In genomic region chr16:3328643-3329042, GRCh38 we compare ENCODE assay signal across 17 cellular contexts. TPM values are rescaled to one million over a fixed set of nuclear protein-coding genes. Genes with fewer than 3 reads are reported as not detected.
A peak's percentile ranks its signal among the peaks of the same experiment; 100 is the strongest.
DNase-seq lines count a peak whose midpoint lies in the region; ATAC-seq and TF ChIP-seq lines count a peak whose summit lies in the region.
"Had no signal": no experiment of that assay in that cellular context is flagged by ENCODE, and none has a peak within 500 bp of the region (broad histone marks: within the 10 kb centered on the region; RNA-seq: fewer than 3 reads in every experiment).

No MANE protein-coding gene starts in this region.

- peaks cover 14% of the 10 kb centered on the region for H3K4me1 Mint-ChIP-seq in Caco-2 (ENCODE audit: low read depth, unreplicated experiment)
- H3K4me1 Mint-ChIP-seq: CD14-positive monocyte; CD8-positive, alpha-beta memory T cell had no signal

- H3K4me3 Mint-ChIP-seq in Caco-2 (ENCODE audit: unreplicated experiment): no peak overlapping the region
- H3K4me3 Mint-ChIP-seq: CD14-positive monocyte; CD8-positive, alpha-beta memory T cell had no signal

- peak overlapping the region; percentile 49 for H2AFZ ChIP-seq in OCI-LY7 (ENCODE audit: low read length)

- H3K9me3 Mint-ChIP-seq in Caco-2 (ENCODE audit: unreplicated experiment): no peaks in the 10 kb centered on the region

- CTCF ChIA-PET in Caco-2 (lab: Charles Lee) (no interaction called here), OCI-LY7 (lab: Charles Lee; ENCODE audit: unreplicated experiment) (no interaction called here)

- no peaks in the 10 kb centered on the region for H3K27me3 ChIP-seq in Caco-2 (replicated peaks; ENCODE audit: control insufficient read depth, insufficient read depth, low read length)
- no peaks in the 10 kb centered on the region for H3K27me3 ChIP-seq in right lobe of liver
- H3K27me3 ChIP-seq in heart right ventricle: no peaks in the 10 kb centered on the region
- no peaks in the 10 kb centered on the region for H3K27me3 ChIP-seq in prostate gland (replicated peaks; ENCODE audit: insufficient read depth)

- H3K79me2 ChIP-seq in OCI-LY7 (ENCODE audit: insufficient read depth, low read depth, low read length): no peaks in the 10 kb centered on the region

- peak; percentile 32 for ATAC-seq in esophagus mucosa
- ATAC-seq in right lobe of liver: peak; percentile 41 to 91 (median 73)
- no peak for ATAC-seq in heart right ventricle
- no peak for ATAC-seq in GM18907 (IDR thresholded peaks at IDR 0.05; ENCODE audit: unreplicated experiment)

- TF ChIP-seq CTCF in Caco-2 (IDR thresholded peaks at IDR 0.05; ENCODE audit: insufficient read depth in 1 of 2, low read depth in 1 of 2, low read length in 1 of 2, severe bottlenecking in 1 of 2, unreplicated experiment in 1 of 2): no peak
- TF ChIP-seq CTCF in OCI-LY7 (conservative IDR thresholded peaks at IDR 0.05; ENCODE audit: low read length): no peak
- no peak for TF ChIP-seq CTCF in right lobe of liver (IDR thresholded peaks at IDR 0.05)
- no peak for TF ChIP-seq CTCF in heart right ventricle (IDR thresholded peaks at IDR 0.05)
- TF ChIP-seq CTCF in prostate gland (IDR thresholded peaks at IDR 0.05): no peak

- POLR2A ChIA-PET in Caco-2 (lab: Charles Lee) (no interaction called here), OCI-LY7 (lab: Charles Lee) (interaction anchor here (0.8 kb wide), 1 partner anchor 55 kb away, joined by 3 read pairs; no protein-coding TSS in a partner anchor)

- H3K36me3 Mint-ChIP-seq in Caco-2 (ENCODE audit: insufficient read depth, unreplicated experiment): no peaks in the 10 kb centered on the region
- H3K36me3 Mint-ChIP-seq: CD14-positive monocyte had no signal

- DNase-seq in Caco-2: peak; percentile 17 to 38
- no peak for DNase-seq in OCI-LY7 (ENCODE audit: low spot score)
- DNase-seq in right lobe of liver: peak in 2 of 3 donors; percentile 49 to 65
- no peak for DNase-seq in heart right ventricle
- DNase-seq in prostate gland (ENCODE audit: low spot score): no peak
- DNase-seq in activated gamma-delta T cell (lab: John Stamatoyannopoulos, UW): no peak
- DNase-seq: CD8-positive, alpha-beta memory T cell; DMS53; GF-D8; HCEC 1CT had no signal

- no peak overlapping the region for H3K4me3 ChIP-seq in Caco-2 (ENCODE audit: low read depth, low read length)
- no peak overlapping the region for H3K4me3 ChIP-seq in OCI-LY7 (ENCODE audit: low read depth, low read length, poor library complexity, severe bottlenecking)
- H3K4me3 ChIP-seq in right lobe of liver: no peak overlapping the region
- no peak overlapping the region for H3K4me3 ChIP-seq in heart right ventricle
- H3K4me3 ChIP-seq in prostate gland: no peak overlapping the region

- H3K9me3 ChIP-seq in Caco-2 (no peaks in the 10 kb centered on the region), OCI-LY7 (ENCODE audit: low read length) (no peaks in the 10 kb centered on the region), right lobe of liver (peaks cover 0 to 6% (median 0%) of the 10 kb centered on the region in 4 donors), heart right ventricle (peaks cover 0 to 68% (median 3%) of the 10 kb centered on the region in 11 donors), prostate gland (no peaks in the 10 kb centered on the region)

- H3K27me3 Mint-ChIP-seq in Caco-2 (ENCODE audit: insufficient read depth, unreplicated experiment): no peaks in the 10 kb centered on the region
- H3K27me3 Mint-ChIP-seq: CD8-positive, alpha-beta memory T cell had no signal

- H3K27ac ChIP-seq in OCI-LY7 (ENCODE audit: low read depth, low read length, poor library complexity, severe bottlenecking) (no peak overlapping the region), right lobe of liver (no peak overlapping the region), heart right ventricle (no peak overlapping the region), prostate gland (no peak overlapping the region)
- H3K27ac ChIP-seq: 22Rv1 had no signal

- 33% methylated on average over 2 of the region's 2 CpGs for WGBS in right lobe of liver (ENCODE audit: insufficient coverage, low coverage, low lambda C conversion rate, missing lambda C conversion rate)
- 50 to 65% methylated on average over 2 of the region's 2 CpGs for WGBS in heart right ventricle, 2 donors
- 59% methylated on average over 2 of the region's 2 CpGs for WGBS in prostate gland

- no peaks in the 10 kb centered on the region for H3K9me2 ChIP-seq in OCI-LY7 (ENCODE audit: insufficient read depth, low read length)

- no peak overlapping the region for H3K4me2 ChIP-seq in OCI-LY7 (ENCODE audit: low read length)

- H3K27ac Mint-ChIP-seq in Caco-2 (ENCODE audit: unreplicated experiment): no peak overlapping the region
- H3K27ac Mint-ChIP-seq: CD14-positive monocyte; CD8-positive, alpha-beta memory T cell had no signal

- H3K36me3 ChIP-seq in Caco-2 (ENCODE audit: control insufficient read depth, insufficient read depth, low read length): no peaks in the 10 kb centered on the region
- H3K36me3 ChIP-seq in OCI-LY7 (ENCODE audit: insufficient read depth, low read length): no peaks in the 10 kb centered on the region
- no peaks in the 10 kb centered on the region for H3K36me3 ChIP-seq in right lobe of liver
- no peaks in the 10 kb centered on the region for H3K36me3 ChIP-seq in heart right ventricle
- H3K36me3 ChIP-seq in prostate gland: no peaks in the 10 kb centered on the region

- peaks cover 11% of the 10 kb centered on the region for H3K4me1 ChIP-seq in Caco-2
- peaks cover 26% of the 10 kb centered on the region for H3K4me1 ChIP-seq in OCI-LY7 (ENCODE audit: insufficient read depth, low read length, poor library complexity, severe bottlenecking)
- peaks cover 0 to 4% (median 0%) of the 10 kb centered on the region in 4 donors for H3K4me1 ChIP-seq in right lobe of liver
- no peaks in the 10 kb centered on the region for H3K4me1 ChIP-seq in heart right ventricle
- H3K4me1 ChIP-seq in prostate gland (replicated peaks): no peaks in the 10 kb centered on the region

- intact Hi-C loops in Caco-2 (cut with micrococcal nuclease; ENCODE audit: unreplicated experiment) (no loop called here), OCI-LY7 (cut with micrococcal nuclease; ENCODE audit: unreplicated experiment) (no loop called here), right lobe of liver (cut with DNase I) (no loop called here), heart right ventricle (cut with DNase I) (no loop called here), prostate gland (cut with DNase I) (no loop called here)

- H4K20me1 ChIP-seq in OCI-LY7 (ENCODE audit: insufficient read depth, low read length): no peaks in the 10 kb centered on the region

- TF ChIP-seq POLR2A in right lobe of liver (IDR thresholded peaks at IDR 0.05) (no peak), prostate gland (IDR thresholded peaks at IDR 0.05) (no peak)

- BruUV-seq in Caco-2 (replicated peaks; lab: Mats Ljungman, UMichigan) (no TSS peak), OCI-LY7 (replicated peaks; lab: Mats Ljungman, UMichigan) (no TSS peak)

RNA-seq across cellular contexts. Expression of gene ZNF75A, which starts 23.3 kb away (rescaled TPM):
- 28.4 and 29.1 TPM in 2 replicates for total RNA-seq in Caco-2 (2022)
- 1.4 and 2.6 TPM in 2 replicates for total RNA-seq in OCI-LY7 (2014; rRNA removed; shearing (Covaris generic))
- total RNA-seq in OCI-LY7 (2022): 18.9 and 23.0 TPM in 2 replicates
- 10.4 TPM for total RNA-seq in esophagus mucosa
- total RNA-seq in right lobe of liver: 10 to 100 TPM in 4 of 6 experiments, 1 to 10 TPM in 2; 7.5 to 11.5 (median 10.5) TPM
- total RNA-seq in heart right ventricle: 10 to 100 TPM; 15.2 to 25.5 (median 21.6) TPM
- 10 to 100 TPM in 1 of 2 donors, 1 to 10 TPM in 1; 9.1 to 33.9 TPM for polyA plus RNA-seq in heart right ventricle
- 10 to 100 TPM; 34.9 to 41.5 TPM for total RNA-seq in prostate gland

RNA-seq across cellular contexts. Expression of gene TIGD7, which starts 23.4 kb away (rescaled TPM):
- total RNA-seq in Caco-2 (2022): 3.7 and 5.2 TPM in 2 replicates
- 0.03 and 0.10 TPM in 2 replicates for total RNA-seq in OCI-LY7 (2014; rRNA removed; shearing (Covaris generic))
- 5.1 TPM in 2 replicates for total RNA-seq in OCI-LY7 (2022)
- total RNA-seq in esophagus mucosa: 1.1 TPM
- total RNA-seq in right lobe of liver: 1 to 10 TPM in 4 of 6 experiments, under 1 TPM in 2; 0.56 to 1.9 (median 1.7) TPM
- 10 to 100 TPM in 1 of 10 donors, 1 to 10 TPM in 9; 6.5 to 11.2 (median 8.7) TPM for total RNA-seq in heart right ventricle
- 1 to 10 TPM; 4.7 to 6.7 TPM for polyA plus RNA-seq in heart right ventricle
- total RNA-seq in prostate gland: 10 to 100 TPM in 1 of 2 donors, 1 to 10 TPM in 1; 4.4 to 15.5 TPM

RNA-seq across cellular contexts. Expression of gene OR2C1, which starts 27.0 kb away (rescaled TPM):
- total RNA-seq in Caco-2 (2022) (not detected in 2 replicates), OCI-LY7 (2022) (not detected in 2 replicates), esophagus mucosa (not detected), right lobe of liver (under 1 TPM in 1 of 6 experiments, not detected in 5; 0.49 TPM), heart right ventricle (under 1 TPM in 2 of 10 donors, not detected in 8; 0.15 to 0.22 TPM), prostate gland (1 to 10 TPM in 1 of 2 donors, not detected in 1; 1.1 TPM)
- total RNA-seq in OCI-LY7 (2014; rRNA removed; shearing (Covaris generic)): 0.09 and 0.10 TPM in 2 replicates
- polyA plus RNA-seq in heart right ventricle: under 1 TPM in 1 of 2 donors, not detected in 1; 0.01 TPM
- total RNA-seq: A673; CD8-positive, alpha-beta memory T cell; H4; HT1080 had no signal
- polyA plus RNA-seq: CD14-positive monocyte had no signal

RNA-seq across cellular contexts. Expression of gene ZNF263, which starts 45.4 kb away (rescaled TPM):
- total RNA-seq in Caco-2 (2022) (37.0 and 37.4 TPM in 2 replicates), OCI-LY7 (2022) (27.6 and 27.9 TPM in 2 replicates), esophagus mucosa (9.3 TPM), right lobe of liver (10 to 100 TPM in 5 of 6 experiments, 1 to 10 TPM in 1; 7.1 to 13.9 (median 11.0) TPM), heart right ventricle (10 to 100 TPM in 3 of 10 donors, 1 to 10 TPM in 7; 7.2 to 13.2 (median 9.2) TPM), prostate gland (10 to 100 TPM; 51.2 to 88.8 TPM)
- total RNA-seq in OCI-LY7 (2014; rRNA removed; shearing (Covaris generic)): 65.2 and 65.9 TPM in 2 replicates
- polyA plus RNA-seq in heart right ventricle: 10 to 100 TPM in 1 of 2 donors, 1 to 10 TPM in 1; 8.9 to 10.8 TPM

Comparison
In these comparisons a context has a peak if more than half of its experiments do, and no peak if none do; other contexts are left out.
1. DNase-seq: peak in Caco-2 (2 of 2) and right lobe of liver (2 of 3); none in OCI-LY7 (single experiment), heart right ventricle (0 of 2), prostate gland (single experiment) and activated gamma-delta T cell (single experiment).
2. ATAC-seq: peak in esophagus mucosa (single experiment) and right lobe of liver (4 of 4); none in heart right ventricle (0 of 8) and GM18907 (single experiment).